In genomic region chr22:45907996-45908395, GRCh38 we compare ENCODE assay signal across 31 cellular contexts.
"Had no signal": no experiment of that assay in that cellular context is flagged by ENCODE, and none has a peak within 500 bp of the region (broad histone marks: within the 10 kb centered on the region; RNA-seq: fewer than 3 reads in every experiment).

No MANE protein-coding gene starts in this region.

- ATAC-seq: activated CD8-positive, alpha-beta T cell treated with anti-CD3 and anti-CD28 coated beads for 36 hours; activated naive CD4-positive, alpha-beta T cell treated with anti-CD3 and anti-CD28 coated beads, Interleukin-2, amount 50 U/mL, for 72 hours; activated T-cell treated with anti-CD3 and anti-CD28 coated beads, Interleukin-2, amount 50 U/mL, for 4 hours; activated T-cell treated with anti-CD3 and anti-CD28 coated beads, Interleukin-2, amount 50 U/mL, for 72 hours; activated T-helper 17 cell treated with anti-CD3 and anti-CD28 coated beads, Interleukin-2, amount 50 U/mL, for 72 hours; body of pancreas had no signal

- H3K36me3 ChIP-seq: adrenal gland, brain microvascular endothelial cell, breast epithelium had no signal

- H3K27me3 ChIP-seq: adrenal gland, body of pancreas had no signal

- DNase-seq: activated B cell treated with CpG ODN at 0.5 μM for 24 hours; activated CD4-positive, alpha-beta memory T cell treated with anti-CD3 and anti-CD28 coated beads for 36 hours; activated CD4-positive, alpha-beta T cell treated with anti-CD3 and anti-CD28 coated beads for 4 hours; activated CD4-positive, alpha-beta T cell treated with anti-CD3 and anti-CD28 coated beads, Interleukin-2, amount 10 ng/mL, durations not matched to agents 24 days and 14 days; activated CD4-positive, CD25-positive, alpha-beta regulatory T cell treated with anti-CD3 and anti-CD28 coated beads, Interleukin-2, amount 50 U/mL, for 72 hours; activated CD8-positive, alpha-beta memory T cell treated with anti-CD3 and anti-CD28 coated beads, Interleukin-2, amount 50 U/mL, for 4 hours; activated CD8-positive, alpha-beta T cell treated with anti-CD3 and anti-CD28 coated beads for 36 hours; activated effector memory CD4-positive, alpha-beta T cell treated with anti-CD3 and anti-CD28 coated beads, Interleukin-2, amount 50 U/mL, for 16 hours; activated gamma-delta T cell treated with Interleukin-2 at 50 U/mL for 16 hours; activated naive CD4-positive, alpha-beta T cell; activated naive CD4-positive, alpha-beta T cell treated with anti-CD3 and anti-CD28 coated beads for 36 hours; activated naive CD4-positive, alpha-beta T cell treated with anti-CD3 and anti-CD28 coated beads, Interleukin-2, amount 50 U/mL, for 16 hours; activated naive CD8-positive, alpha-beta T cell treated with anti-CD3 and anti-CD28 coated beads for 36 hours; activated T-cell treated with anti-CD3 and anti-CD28 coated beads for 4 hours; activated T-cell treated with anti-CD3 and anti-CD28 coated beads, Interleukin-2, amount 50 U/mL, for 1 hour; activated T-cell treated with anti-CD3 and anti-CD28 coated beads, Interleukin-2, amount 50 U/mL, for 4 hours; activated T-cell treated with anti-CD3 and anti-CD28 coated beads, Interleukin-2, amount 50 U/mL, for 72 hours; adrenal gland; amniotic stem cell; aorta; body of pancreas; brain microvascular endothelial cell; central memory CD4-positive, alpha-beta T cell; T-helper 1 cell; T-helper 2 cell; T-helper 9 cell had no signal

- H3K4me3 ChIP-seq: adrenal gland, body of pancreas, breast epithelium had no signal

- H3K27ac ChIP-seq: adrenal gland, body of pancreas, brain microvascular endothelial cell, breast epithelium, VCaP had no signal

- H3K9me3 ChIP-seq: adrenal gland, body of pancreas, breast epithelium had no signal

- FAIRE-seq: TTC549 had no signal
